In genomic region chr9:71368157-71368556, GRCh38 we compare ENCODE assay signal across 8 cellular contexts.
"Had no signal": no experiment of that assay in that cellular context is flagged by ENCODE, and none has a peak within 500 bp of the region (broad histone marks: within the 10 kb centered on the region; RNA-seq: fewer than 3 reads in every experiment).

No MANE protein-coding gene starts in this region.

- ATAC-seq: activated T-cell treated with anti-CD3 and anti-CD28 coated beads, Interleukin-2, amount 50 U/mL, for 4 hours had no signal

- H3K4me1 ChIP-seq: tibial nerve had no signal

- H3K27ac ChIP-seq: tibial nerve had no signal

- DNase-seq: activated CD4-positive, alpha-beta T cell treated with anti-CD3 and anti-CD28 coated beads for 1 hour; activated CD4-positive, alpha-beta T cell treated with anti-CD3 and anti-CD28 coated beads, Interleukin-2, amount 50 U/mL, for 48 hours; activated gamma-delta T cell; activated T-cell treated with anti-CD3 and anti-CD28 coated beads, Interleukin-2, amount 50 U/mL, for 4 hours; foreskin melanocyte; kidney glomerular epithelial cell; T-helper 9 cell had no signal

- H3K4me3 ChIP-seq: tibial nerve had no signal

- H3K27me3 ChIP-seq: tibial nerve had no signal

- H3K36me3 ChIP-seq: tibial nerve had no signal

- H3K9me3 ChIP-seq: tibial nerve had no signal
